39 cellular contexts compared by ENCODE assay signal in genomic region chr22:49417326-49417725, GRCh38.
"Had no signal": no experiment of that assay in that cellular context is flagged by ENCODE, and none has a peak within 500 bp of the region (broad histone marks: within the 10 kb centered on the region; RNA-seq: fewer than 3 reads in every experiment).

No MANE protein-coding gene starts in this region.

- H3K4me3 Mint-ChIP-seq: activated B cell treated with CpG ODN at 0.5 μM for 24 hours; activated CD4-positive, alpha-beta memory T cell treated with anti-CD3 and anti-CD28 coated beads for 36 hours; activated CD4-positive, alpha-beta T cell treated with anti-CD3 and anti-CD28 coated beads, Interleukin-2, amount 10 ng/mL, durations not matched to agents 24 days and 14 days; activated CD8-positive, alpha-beta T cell treated with anti-CD3 and anti-CD28 coated beads for 36 hours; activated naive CD4-positive, alpha-beta T cell treated with anti-CD3 and anti-CD28 coated beads for 36 hours; activated naive CD8-positive, alpha-beta T cell treated with anti-CD3 and anti-CD28 coated beads for 36 hours; activated T-cell treated with anti-CD3 and anti-CD28 coated beads, Interleukin-2, amount 50 U/mL, for 4 hours; activated T-cell treated with anti-CD3 and anti-CD28 coated beads, Interleukin-2, amount 50 U/mL, for 72 hours; activated T-helper 1 cell treated with anti-CD3 and anti-CD28 coated beads, Interleukin-12 subunit alpha, Interleukin-12 subunit beta, Interleukin-2, Interleukin-4 antibody, amounts not matched to agents 30 ng/mL and 10 ng/mL and 1 ng/mL, durations not matched to agents 14 hours and 24 hours and 36 hours; activated T-helper 17 cell treated with anti-CD3 and anti-CD28 coated beads, Interleukin-2, amount 50 U/mL, for 72 hours; central memory CD8-positive, alpha-beta T cell; T-helper 1 cell treated with Interleukin-12 subunit alpha and Interleukin-12 subunit beta and Interleukin-4 antibody, amounts not matched to agents 30 μg/mL and 1 μg/mL, for 36 hours; T-helper 2 cell treated with Interferon-gamma antibody and Interleukin-4, amounts not matched to agents 5 μg/mL and 100 μg/mL, for 36 hours had no signal

- DNase-seq: activated B cell treated with CpG ODN at 0.5 μM for 24 hours; activated CD4-positive, alpha-beta memory T cell treated with anti-CD3 and anti-CD28 coated beads for 36 hours; activated CD4-positive, alpha-beta T cell treated with anti-CD3 and anti-CD28 coated beads for 4 hours; activated CD4-positive, alpha-beta T cell treated with anti-CD3 and anti-CD28 coated beads, Interleukin-2, amount 10 ng/mL, durations not matched to agents 24 days and 14 days; activated CD4-positive, alpha-beta T cell treated with anti-CD3 and anti-CD28 coated beads, Interleukin-2, amount 50 U/mL, for 1 hour; activated CD4-positive, alpha-beta T cell treated with anti-CD3 and anti-CD28 coated beads, Interleukin-2, amount 50 U/mL, for 4 hours; activated CD4-positive, CD25-positive, alpha-beta regulatory T cell treated with anti-CD3 and anti-CD28 coated beads, Interleukin-2, amount 50 U/mL, for 72 hours; activated CD8-positive, alpha-beta memory T cell treated with anti-CD3 and anti-CD28 coated beads, Interleukin-2, amount 50 U/mL, for 4 hours; activated CD8-positive, alpha-beta T cell treated with anti-CD3 and anti-CD28 coated beads for 36 hours; activated gamma-delta T cell treated with Interleukin-2 at 50 U/mL for 16 hours; activated naive CD4-positive, alpha-beta T cell; activated naive CD4-positive, alpha-beta T cell treated with anti-CD3 and anti-CD28 coated beads for 36 hours; activated naive CD4-positive, alpha-beta T cell treated with anti-CD3 and anti-CD28 coated beads, Interleukin-2, amount 50 U/mL, for 16 hours; activated naive CD8-positive, alpha-beta T cell treated with anti-CD3 and anti-CD28 coated beads for 36 hours; activated T-cell treated with anti-CD3 and anti-CD28 coated beads for 4 hours; activated T-cell treated with anti-CD3 and anti-CD28 coated beads, Interleukin-2, amount 50 U/mL, for 1 hour; activated T-cell treated with anti-CD3 and anti-CD28 coated beads, Interleukin-2, amount 50 U/mL, for 4 hours; activated T-cell treated with anti-CD3 and anti-CD28 coated beads, Interleukin-2, amount 50 U/mL, for 72 hours; adrenal gland; amniotic stem cell; aorta; body of pancreas; brain microvascular endothelial cell; caudate nucleus; cerebellar nuclear complex; SW 1271; T-helper 1 cell; T-helper 2 cell; T-helper 9 cell had no signal

- H3K27me3 Mint-ChIP-seq: activated CD4-positive, alpha-beta memory T cell treated with anti-CD3 and anti-CD28 coated beads for 36 hours; activated CD4-positive, alpha-beta T cell treated with anti-CD3 and anti-CD28 coated beads, Interleukin-2, amount 10 ng/mL, durations not matched to agents 24 days and 14 days; activated T-helper 17 cell treated with anti-CD3 and anti-CD28 coated beads, Interleukin-2, amount 50 U/mL, for 72 hours had no signal

- H3K9me3 Mint-ChIP-seq: activated CD4-positive, alpha-beta T cell treated with anti-CD3 and anti-CD28 coated beads, Interleukin-2, amount 10 ng/mL, durations not matched to agents 24 days and 14 days; activated naive CD4-positive, alpha-beta T cell treated with anti-CD3 and anti-CD28 coated beads for 36 hours; activated T-cell treated with anti-CD3 and anti-CD28 coated beads, Interleukin-2, amount 50 U/mL, for 72 hours; activated T-helper 1 cell treated with anti-CD3 and anti-CD28 coated beads, Interleukin-12 subunit alpha, Interleukin-12 subunit beta, Interleukin-2, Interleukin-4 antibody, amounts not matched to agents 30 ng/mL and 10 ng/mL and 1 ng/mL, durations not matched to agents 14 hours and 24 hours and 36 hours; central memory CD8-positive, alpha-beta T cell; T-helper 1 cell treated with Interleukin-12 subunit alpha and Interleukin-12 subunit beta and Interleukin-4 antibody, amounts not matched to agents 30 μg/mL and 1 μg/mL, for 36 hours; T-helper 2 cell treated with Interferon-gamma antibody and Interleukin-4, amounts not matched to agents 5 μg/mL and 100 μg/mL, for 36 hours had no signal

- H3K36me3 ChIP-seq: adrenal gland, brain microvascular endothelial cell, breast epithelium had no signal

- FAIRE-seq: astrocyte, TTC549 had no signal

- H3K4me1 Mint-ChIP-seq: activated B cell treated with CpG ODN at 0.5 μM for 24 hours; activated CD4-positive, alpha-beta T cell treated with anti-CD3 and anti-CD28 coated beads, Interleukin-2, amount 10 ng/mL, durations not matched to agents 24 days and 14 days; activated naive CD8-positive, alpha-beta T cell treated with anti-CD3 and anti-CD28 coated beads for 36 hours; activated T-helper 17 cell treated with anti-CD3 and anti-CD28 coated beads, Interleukin-2, amount 50 U/mL, for 72 hours; central memory CD8-positive, alpha-beta T cell had no signal

- H3K36me3 Mint-ChIP-seq: activated CD4-positive, alpha-beta memory T cell treated with anti-CD3 and anti-CD28 coated beads for 36 hours; activated naive CD8-positive, alpha-beta T cell treated with anti-CD3 and anti-CD28 coated beads for 36 hours had no signal

- H3K9me3 ChIP-seq: adrenal gland had no signal

- H3K4me1 ChIP-seq: adrenal gland, body of pancreas, breast epithelium had no signal

- H3K4me3 ChIP-seq: adrenal gland, body of pancreas, breast epithelium had no signal

- H3K27ac Mint-ChIP-seq: activated B cell treated with CpG ODN at 0.5 μM for 24 hours; activated CD4-positive, alpha-beta memory T cell treated with anti-CD3 and anti-CD28 coated beads for 36 hours; activated CD4-positive, alpha-beta T cell treated with anti-CD3 and anti-CD28 coated beads, Interleukin-2, amount 10 ng/mL, durations not matched to agents 24 days and 14 days; activated CD8-positive, alpha-beta T cell treated with anti-CD3 and anti-CD28 coated beads for 36 hours; activated naive CD4-positive, alpha-beta T cell treated with anti-CD3 and anti-CD28 coated beads for 36 hours; activated naive CD4-positive, alpha-beta T cell treated with anti-CD3 and anti-CD28 coated beads, Interleukin-2, amount 50 U/mL, for 72 hours; activated naive CD8-positive, alpha-beta T cell treated with anti-CD3 and anti-CD28 coated beads for 36 hours; activated T-cell treated with anti-CD3 and anti-CD28 coated beads, Interleukin-2, amount 50 U/mL, for 72 hours; activated T-helper 1 cell treated with anti-CD3 and anti-CD28 coated beads, Interleukin-12 subunit alpha, Interleukin-12 subunit beta, Interleukin-2, Interleukin-4 antibody, amounts not matched to agents 30 ng/mL and 10 ng/mL and 1 ng/mL, durations not matched to agents 14 hours and 24 hours and 36 hours; activated T-helper 17 cell treated with anti-CD3 and anti-CD28 coated beads, Interleukin-2, amount 50 U/mL, for 72 hours; T-helper 1 cell treated with Interleukin-12 subunit alpha and Interleukin-12 subunit beta and Interleukin-4 antibody, amounts not matched to agents 30 μg/mL and 1 μg/mL, for 36 hours; T-helper 2 cell treated with Interferon-gamma antibody and Interleukin-4, amounts not matched to agents 5 μg/mL and 100 μg/mL, for 36 hours had no signal

- H3K27ac ChIP-seq: adrenal gland, body of pancreas, brain microvascular endothelial cell, breast epithelium, VCaP had no signal
